Comparison of ENCODE assay signal across 23 cellular contexts in the genomic region with DNA sequence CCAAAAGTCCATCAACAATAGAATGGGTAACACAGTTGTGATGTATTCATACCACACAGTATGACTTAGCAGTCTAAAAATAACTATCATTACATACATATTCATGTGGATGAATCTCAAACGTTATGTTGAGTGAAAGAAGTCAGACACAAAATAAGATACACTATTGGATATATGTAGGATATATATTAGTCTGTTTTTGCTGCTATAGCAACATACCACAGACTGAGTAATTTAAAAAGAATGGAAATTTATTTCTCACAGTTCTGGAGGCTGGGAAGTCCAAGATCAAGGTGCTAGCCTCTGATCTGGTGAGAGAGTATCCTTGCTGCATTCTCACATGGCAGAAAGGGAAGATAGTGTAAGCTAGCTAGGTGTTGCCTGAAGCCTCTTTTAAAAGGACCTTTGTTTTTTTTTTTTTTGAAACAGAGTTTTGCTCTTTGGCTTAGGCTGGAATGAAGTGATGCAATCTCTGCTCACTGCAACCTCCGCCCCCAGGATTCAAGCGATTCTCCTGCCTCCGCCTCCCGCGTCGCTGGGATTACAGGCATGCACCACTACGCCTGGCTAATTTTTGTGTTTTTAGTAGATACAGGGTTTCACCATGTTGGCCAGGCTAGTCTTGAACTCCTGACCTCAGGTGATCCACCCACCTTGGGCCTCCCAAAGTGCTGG.
"Had no signal": no experiment of that assay in that cellular context is flagged by ENCODE, and none has a peak within 500 bp of the region (broad histone marks: within the 10 kb centered on the region; RNA-seq: fewer than 3 reads in every experiment).

No MANE protein-coding gene starts in this region.

- H3K27ac Mint-ChIP-seq: activated naive CD4-positive, alpha-beta T cell treated with anti-CD3 and anti-CD28 coated beads, Interleukin-2, amount 50 U/mL, for 72 hours; mesothelial cell of epicardium; naive thymus-derived CD8-positive, alpha-beta T cell; stimulated activated effector memory CD8-positive, alpha-beta T cell treated with anti-CD3 and anti-CD28 coated beads, Interleukin-12 subunit alpha, Interleukin-12 subunit beta, amount 100 ng/mL, for 72 hours; T-helper 2 cell treated with Interferon-gamma antibody and Interleukin-4, amounts not matched to agents 5 μg/mL and 100 μg/mL, for 36 hours had no signal

- H3K36me3 Mint-ChIP-seq: activated naive CD4-positive, alpha-beta T cell treated with anti-CD3 and anti-CD28 coated beads, Interleukin-2, amount 50 U/mL, for 72 hours; mesothelial cell of epicardium; naive thymus-derived CD8-positive, alpha-beta T cell; stimulated activated effector memory CD8-positive, alpha-beta T cell treated with anti-CD3 and anti-CD28 coated beads, Interleukin-12 subunit alpha, Interleukin-12 subunit beta, amount 100 ng/mL, for 72 hours had no signal

- H3K4me3 Mint-ChIP-seq: mesothelial cell of epicardium; naive thymus-derived CD8-positive, alpha-beta T cell; stimulated activated effector memory CD8-positive, alpha-beta T cell treated with anti-CD3 and anti-CD28 coated beads, Interleukin-12 subunit alpha, Interleukin-12 subunit beta, amount 100 ng/mL, for 72 hours; T-helper 2 cell treated with Interferon-gamma antibody and Interleukin-4, amounts not matched to agents 5 μg/mL and 100 μg/mL, for 36 hours had no signal

- ATAC-seq: activated naive CD4-positive, alpha-beta T cell treated with anti-CD3 and anti-CD28 coated beads, Interleukin-2, amount 50 U/mL, for 72 hours; naive thymus-derived CD8-positive, alpha-beta T cell; stimulated activated effector memory CD8-positive, alpha-beta T cell treated with anti-CD3 and anti-CD28 coated beads, Interleukin-12 subunit alpha, Interleukin-12 subunit beta, amount 100 ng/mL, for 72 hours had no signal

- H3K4me2 ChIP-seq: hepatocyte had no signal

- H3K36me3 ChIP-seq: adrenal gland, ascending aorta, left ventricle myocardium inferior, ovary, prostate gland, transverse colon, uterus, WERI-Rb-1 had no signal

- DNase-seq: activated CD4-positive, alpha-beta T cell treated with anti-CD3 and anti-CD28 coated beads for 1 hour; activated gamma-delta T cell treated with Interleukin-2 at 50 U/mL for 16 hours; activated T-cell treated with anti-CD3 and anti-CD28 coated beads, Interleukin-2, amount 50 U/mL, for 1 hour; adrenal gland; central memory CD4-positive, alpha-beta T cell; dermis blood vessel endothelial cell; effector CD8-positive, alpha-beta T cell; erythroblast; foreskin melanocyte; kidney glomerular epithelial cell; left ventricle myocardium inferior; naive thymus-derived CD8-positive, alpha-beta T cell; ovary; transverse colon; uterus; WERI-Rb-1 had no signal

- H3K79me2 ChIP-seq: hepatocyte had no signal

- H3K4me1 ChIP-seq: adrenal gland, ascending aorta, left ventricle myocardium inferior, prostate gland, uterus had no signal

- H3K27ac ChIP-seq: adrenal gland, ascending aorta, hepatocyte, left ventricle myocardium inferior, ovary, prostate gland, transverse colon, uterus, WERI-Rb-1 had no signal

- H2AFZ ChIP-seq: hepatocyte had no signal

- H3K9me3 Mint-ChIP-seq: activated naive CD4-positive, alpha-beta T cell treated with anti-CD3 and anti-CD28 coated beads, Interleukin-2, amount 50 U/mL, for 72 hours; stimulated activated effector memory CD8-positive, alpha-beta T cell treated with anti-CD3 and anti-CD28 coated beads, Interleukin-12 subunit alpha, Interleukin-12 subunit beta, amount 100 ng/mL, for 72 hours; T-helper 2 cell treated with Interferon-gamma antibody and Interleukin-4, amounts not matched to agents 5 μg/mL and 100 μg/mL, for 36 hours had no signal

- H3K4me1 Mint-ChIP-seq: naive thymus-derived CD8-positive, alpha-beta T cell; stimulated activated effector memory CD8-positive, alpha-beta T cell treated with anti-CD3 and anti-CD28 coated beads, Interleukin-12 subunit alpha, Interleukin-12 subunit beta, amount 100 ng/mL, for 72 hours had no signal

- H3K4me3 ChIP-seq: adrenal gland, ascending aorta, hepatocyte, left ventricle myocardium inferior, ovary, prostate gland, transverse colon, uterus had no signal

- H3K9me3 ChIP-seq: adrenal gland, ovary, prostate gland, transverse colon, uterus had no signal

- H3K27me3 ChIP-seq: adrenal gland, ascending aorta, hepatocyte, ovary, transverse colon, uterus had no signal
